In the genomic region with DNA sequence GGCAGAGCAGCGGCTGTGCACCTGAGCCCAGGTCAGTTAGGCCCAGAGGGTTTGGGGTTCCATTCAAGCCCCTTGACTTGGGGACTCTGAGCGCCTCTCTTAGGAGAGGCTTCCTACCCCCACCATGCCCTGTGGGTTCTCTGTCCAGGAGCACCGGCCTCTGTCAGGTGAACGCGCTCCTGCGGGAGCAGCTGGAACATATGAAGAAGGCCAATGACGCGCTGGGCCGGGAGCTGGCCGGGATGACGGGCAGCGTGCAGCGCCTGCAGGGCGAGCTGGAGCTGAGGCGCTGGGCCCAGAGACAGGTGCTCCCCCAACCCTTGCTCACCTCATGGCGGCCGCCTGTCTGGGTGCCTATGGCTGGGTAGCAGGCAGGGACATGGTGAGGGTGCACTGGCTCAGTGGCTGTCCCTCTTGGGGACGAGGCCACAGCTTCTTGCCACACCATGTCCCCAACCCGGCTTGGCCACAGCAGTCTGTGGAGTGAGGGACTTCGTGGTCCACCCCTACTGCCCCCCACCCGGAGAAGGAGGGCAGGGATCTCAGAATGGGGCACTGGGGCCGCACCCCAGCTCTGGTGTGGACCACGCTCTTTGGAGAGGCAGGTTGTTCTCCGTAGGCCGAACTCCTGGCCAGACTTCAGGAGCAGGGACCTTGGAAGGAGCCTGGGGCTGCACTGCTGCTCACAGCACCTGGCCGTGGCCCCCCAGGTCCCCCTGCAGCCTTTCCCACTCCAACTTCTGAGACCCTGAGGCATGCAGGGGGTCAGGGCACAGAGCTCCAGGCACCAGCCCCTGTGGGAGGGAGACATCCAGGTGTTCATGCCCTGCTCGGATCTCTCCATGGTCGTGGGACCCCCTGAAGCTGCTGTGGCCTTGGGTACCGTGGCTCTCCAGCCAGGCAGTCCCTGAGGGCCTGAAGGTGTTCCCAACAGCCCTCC, we compare ENCODE assay signal across 14 cellular contexts. TPM values are rescaled to one million over a fixed set of nuclear protein-coding genes. Genes with fewer than 3 reads are reported as not detected.
DNase-seq lines count a peak whose midpoint lies in the region; ATAC-seq and TF ChIP-seq lines count a peak whose summit lies in the region.
"Had no signal": no experiment of that assay in that cellular context is flagged by ENCODE, and none has a peak within 500 bp of the region (broad histone marks: within the 10 kb centered on the region; RNA-seq: fewer than 3 reads in every experiment).

No MANE protein-coding gene starts in this region.

- H3K27ac Mint-ChIP-seq in activated T-helper 1 cell treated with anti-CD3 and anti-CD28 coated beads, Interleukin-12 subunit alpha, Interleukin-12 subunit beta, Interleukin-2, Interleukin-4 antibody, amounts not matched to agents 30 ng/mL and 10 ng/mL and 1 ng/mL, durations not matched to agents 14 hours and 24 hours and 36 hours: no peak overlapping the region

- DNase-seq in DMS53 treated with DMSO at 0.1 percent for 48 hours (lab: John Stamatoyannopoulos, UW; ENCODE audit: unreplicated experiment): peak; percentile 43
- peak; percentile 6 for DNase-seq in WERI-Rb-1
- peak; percentile 27 for DNase-seq in left ventricle myocardium superior
- DNase-seq in psoas muscle: peak; percentile 6 to 47
- no peak for DNase-seq in activated T-helper 1 cell treated with anti-CD3 and anti-CD28 coated beads, Interleukin-12 subunit alpha, Interleukin-12 subunit beta, Interleukin-2, Interleukin-4 antibody, amounts not matched to agents 30 ng/mL and 10 ng/mL and 1 ng/mL, durations not matched to agents 14 hours and 24 hours and 36 hours (ENCODE audit: low spot score)
- no peak for DNase-seq in NCI-H1694 treated with DMSO at 0.1 percent for 48 hours (lab: John Stamatoyannopoulos, UW)
- DNase-seq: foreskin melanocyte, NCI-H1436 treated with DMSO at 0.1 percent for 48 hours had no signal

- no peaks in the 10 kb centered on the region for H3K9me3 Mint-ChIP-seq in activated T-helper 1 cell treated with anti-CD3 and anti-CD28 coated beads, Interleukin-12 subunit alpha, Interleukin-12 subunit beta, Interleukin-2, Interleukin-4 antibody, amounts not matched to agents 30 ng/mL and 10 ng/mL and 1 ng/mL, durations not matched to agents 14 hours and 24 hours and 36 hours

- H3K27ac ChIP-seq in WERI-Rb-1 (no peak overlapping the region), psoas muscle (no peak overlapping the region)

- H3K4me1 ChIP-seq in psoas muscle: no peaks in the 10 kb centered on the region

- H3K9me3 ChIP-seq in WERI-Rb-1 (ENCODE audit: severe bottlenecking) (no peaks in the 10 kb centered on the region), psoas muscle (no peaks in the 10 kb centered on the region)

- H3K27me3 Mint-ChIP-seq in activated T-helper 1 cell treated with anti-CD3 and anti-CD28 coated beads, Interleukin-12 subunit alpha, Interleukin-12 subunit beta, Interleukin-2, Interleukin-4 antibody, amounts not matched to agents 30 ng/mL and 10 ng/mL and 1 ng/mL, durations not matched to agents 14 hours and 24 hours and 36 hours (ENCODE audit: insufficient read depth): peaks cover 2% of the 10 kb centered on the region

- no peaks in the 10 kb centered on the region for H3K4me1 Mint-ChIP-seq in activated T-helper 1 cell treated with anti-CD3 and anti-CD28 coated beads, Interleukin-12 subunit alpha, Interleukin-12 subunit beta, Interleukin-2, Interleukin-4 antibody, amounts not matched to agents 30 ng/mL and 10 ng/mL and 1 ng/mL, durations not matched to agents 14 hours and 24 hours and 36 hours (ENCODE audit: low read depth)

- ATAC-seq in left ventricle myocardium superior: no peak
- no peak for ATAC-seq in psoas muscle
- no peak for ATAC-seq in GM21515 (IDR thresholded peaks at IDR 0.05; ENCODE audit: unreplicated experiment)
- ATAC-seq in HG02840 (IDR thresholded peaks at IDR 0.05; ENCODE audit: low FRiP score, unreplicated experiment): no peak

- H3K4me3 ChIP-seq in WERI-Rb-1 (ENCODE audit: low read depth, low read length): no peak overlapping the region
- no peak overlapping the region for H3K4me3 ChIP-seq in psoas muscle

- no peaks in the 10 kb centered on the region for H3K36me3 ChIP-seq in WERI-Rb-1
- no peaks in the 10 kb centered on the region for H3K36me3 ChIP-seq in psoas muscle (ENCODE audit: insufficient read depth in 1 of 2, low read depth in 1 of 2)

- intact Hi-C loops in left ventricle myocardium superior (cut with micrococcal nuclease) (no loop called here), psoas muscle (cut with DNase I) (loop anchor here in 1 of 2 donors (5.0 kb wide), 1 partner anchor 61 kb away; no protein-coding TSS in a partner anchor)
- intact Hi-C loops in activated T-helper 1 cell treated with anti-CD3 and anti-CD28 coated beads, Interleukin-12 subunit alpha, Interleukin-12 subunit beta, Interleukin-2, Interleukin-4 antibody, amounts not matched to agents 30 ng/mL and 10 ng/mL and 1 ng/mL, durations not matched to agents 14 hours and 24 hours and 36 hours (cut with micrococcal nuclease): no loop called here

- H3K27me3 ChIP-seq in WERI-Rb-1 (ENCODE audit: insufficient read depth, low read depth, severe bottlenecking) (no peaks in the 10 kb centered on the region), psoas muscle (ENCODE audit: insufficient read depth in 3 of 3, low read length in 2 of 3) (peaks cover 0 to 2% (median 0%) of the 10 kb centered on the region in 3 donors)

- H3K4me3 Mint-ChIP-seq in activated T-helper 1 cell treated with anti-CD3 and anti-CD28 coated beads, Interleukin-12 subunit alpha, Interleukin-12 subunit beta, Interleukin-2, Interleukin-4 antibody, amounts not matched to agents 30 ng/mL and 10 ng/mL and 1 ng/mL, durations not matched to agents 14 hours and 24 hours and 36 hours: no peak overlapping the region

- WGBS in psoas muscle, 3 donors: 82 to 91% (median 85%) methylated on average over 29 of the region's 29 CpGs

- TF ChIP-seq CTCF in WERI-Rb-1 (IDR thresholded peaks at IDR 0.05; ENCODE audit: low read depth, low read length): no peak
- no peak for TF ChIP-seq CTCF in psoas muscle (IDR thresholded peaks at IDR 0.05)

- H3K36me3 Mint-ChIP-seq in activated T-helper 1 cell treated with anti-CD3 and anti-CD28 coated beads, Interleukin-12 subunit alpha, Interleukin-12 subunit beta, Interleukin-2, Interleukin-4 antibody, amounts not matched to agents 30 ng/mL and 10 ng/mL and 1 ng/mL, durations not matched to agents 14 hours and 24 hours and 36 hours (ENCODE audit: low read depth): no peaks in the 10 kb centered on the region

RNA-seq across cellular contexts. Expression of gene CROCC2, which starts 19.7 kb away (rescaled TPM):
- not detected for total RNA-seq in left ventricle myocardium superior
- not detected for total RNA-seq in psoas muscle
- polyA plus RNA-seq in psoas muscle: under 1 TPM in 1 of 3 donors, not detected in 2; 0.01 TPM
- total RNA-seq in activated T-helper 1 cell treated with anti-CD3 and anti-CD28 coated beads, Interleukin-12 subunit alpha, Interleukin-12 subunit beta, Interleukin-2, Interleukin-4 antibody, amounts not matched to agents 30 ng/mL and 10 ng/mL and 1 ng/mL, durations not matched to agents 14 hours and 24 hours and 36 hours: not detected in 2 replicates
- total RNA-seq: HT1080, OCI-LY7 had no signal

RNA-seq across cellular contexts. Expression of gene MAB21L4, which starts 29.9 kb away (rescaled TPM):
- total RNA-seq in left ventricle myocardium superior (not detected), psoas muscle (not detected)
- not detected for polyA plus RNA-seq in psoas muscle
- total RNA-seq in activated T-helper 1 cell treated with anti-CD3 and anti-CD28 coated beads, Interleukin-12 subunit alpha, Interleukin-12 subunit beta, Interleukin-2, Interleukin-4 antibody, amounts not matched to agents 30 ng/mL and 10 ng/mL and 1 ng/mL, durations not matched to agents 14 hours and 24 hours and 36 hours: not detected in 2 replicates
- total RNA-seq: HT1080, OCI-LY7 had no signal

RNA-seq across cellular contexts. Expression of gene AGXT, which starts 57.2 kb away (rescaled TPM):
- 0.12 TPM for total RNA-seq in left ventricle myocardium superior
- under 1 TPM in 1 of 4 donors, not detected in 3; 0.30 TPM for total RNA-seq in psoas muscle
- polyA plus RNA-seq in psoas muscle: 1 to 10 TPM in 1 of 3 donors, under 1 TPM in 1, not detected in 1; 0.11 to 1.3 TPM
- not detected in 2 replicates for total RNA-seq in activated T-helper 1 cell treated with anti-CD3 and anti-CD28 coated beads, Interleukin-12 subunit alpha, Interleukin-12 subunit beta, Interleukin-2, Interleukin-4 antibody, amounts not matched to agents 30 ng/mL and 10 ng/mL and 1 ng/mL, durations not matched to agents 14 hours and 24 hours and 36 hours
- total RNA-seq: HT1080, lower leg skin, OCI-LY7, renal cortical epithelial cell had no signal

Comparison
In these comparisons a context has a peak if more than half of its experiments do, and no peak if none do; other contexts are left out.
1. DNase-seq: peak in DMS53 treated with DMSO at 0.1 percent for 48 hours (single experiment), WERI-Rb-1 (single experiment), left ventricle myocardium superior (single experiment) and psoas muscle (2 of 2); none in activated T-helper 1 cell treated with anti-CD3 and anti-CD28 coated beads, Interleukin-12 subunit alpha, Interleukin-12 subunit beta, Interleukin-2, Interleukin-4 antibody, amounts not matched to agents 30 ng/mL and 10 ng/mL and 1 ng/mL, durations not matched to agents 14 hours and 24 hours and 36 hours (single experiment) and NCI-H1694 treated with DMSO at 0.1 percent for 48 hours (single experiment).